Comparison of ENCODE assay signal across 15 cellular contexts in the genomic region with DNA sequence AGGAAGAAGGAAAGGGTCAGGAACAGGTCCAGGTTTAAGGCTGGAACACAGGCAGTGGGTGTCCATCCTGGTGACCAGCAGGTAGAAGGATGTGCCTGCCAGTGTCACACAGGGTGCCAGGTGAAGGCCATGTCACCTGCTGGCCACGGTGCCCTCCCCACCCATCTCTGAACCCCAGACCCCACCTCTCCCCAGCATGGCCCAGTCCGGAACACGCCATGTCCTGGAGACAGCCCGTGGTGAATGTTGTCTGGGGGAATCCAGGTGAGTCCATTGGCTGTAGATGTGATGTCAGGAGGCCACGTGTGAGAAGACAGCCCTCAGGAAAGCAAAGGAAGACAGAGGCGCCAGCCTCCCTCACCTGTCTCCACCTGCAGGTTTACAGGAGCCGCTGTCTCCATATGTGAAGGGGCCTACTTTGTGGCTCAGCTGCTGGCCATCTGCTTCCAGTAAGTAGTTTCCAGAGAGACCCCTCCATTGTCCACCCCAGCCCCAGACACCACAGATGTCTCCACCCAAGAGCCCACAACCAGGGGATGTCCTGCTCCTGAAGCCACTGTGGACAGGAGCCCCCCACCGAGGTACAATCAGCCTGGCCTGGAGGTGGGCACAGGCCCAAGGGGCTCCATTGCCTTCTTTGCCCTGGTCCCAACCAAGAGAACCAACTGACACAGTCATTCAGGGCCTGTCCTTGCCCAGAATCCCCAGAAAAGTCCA. TPM values are rescaled to one million over a fixed set of nuclear protein-coding genes. Genes with fewer than 3 reads are reported as not detected.
"Had no signal": no experiment of that assay in that cellular context is flagged by ENCODE, and none has a peak within 500 bp of the region (broad histone marks: within the 10 kb centered on the region; RNA-seq: fewer than 3 reads in every experiment).

No MANE protein-coding gene starts in this region.

- H3K4me1 ChIP-seq: prostate gland had no signal

- H3K9me3 ChIP-seq: body of pancreas, ovary, prostate gland, tibial artery had no signal

- H3K4me3 ChIP-seq: body of pancreas, cardiac muscle cell, ovary, prostate gland, SK-N-MC, tibial artery had no signal

- H3K27ac ChIP-seq: cardiac muscle cell, ovary, prostate gland, SK-N-MC, VCaP had no signal

- H3K27me3 ChIP-seq: body of pancreas, cardiac muscle cell, ovary, tibial artery had no signal

- H3K36me3 ChIP-seq: cardiac muscle cell, ovary, prostate gland, tibial artery had no signal

RNA-seq across cellular contexts. Expression of gene TMEM72, which starts 20.6 kb away (rescaled TPM):
- total RNA-seq: activated T-cell treated with anti-CD3 and anti-CD28 coated beads, Interleukin-2, amount 50 U/mL, for 72 hours; dermis blood vessel endothelial cell; endothelial cell of umbilical vein; esophagus mucosa; kidney epithelial cell; left ventricle myocardium superior; mammary epithelial cell; natural killer cell; ovary had no signal

RNA-seq across cellular contexts. Expression of gene DEPP1, which starts 46.8 kb away (rescaled TPM):
- total RNA-seq: natural killer cell had no signal
